In the genomic region with DNA sequence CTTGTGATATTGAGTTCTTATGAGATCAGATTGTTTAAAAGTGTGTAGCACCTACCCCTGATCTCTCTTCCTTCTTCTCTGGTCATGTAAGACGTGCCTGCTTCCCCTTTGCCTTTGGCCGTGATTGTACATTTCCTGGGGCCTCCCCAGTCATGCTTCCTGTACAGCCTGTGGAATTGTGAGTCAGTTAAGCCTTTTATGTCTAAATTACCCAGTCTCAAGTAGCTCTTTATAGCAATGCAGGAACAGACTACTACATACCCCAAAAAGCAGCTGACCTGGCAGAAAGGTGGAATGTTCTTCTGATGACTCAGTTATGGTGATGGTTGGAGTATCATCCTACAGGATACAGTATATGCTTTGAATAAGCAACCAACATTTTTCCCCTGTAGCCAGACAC, we compare ENCODE assay signal across 9 cellular contexts. TPM values are rescaled to one million over a fixed set of nuclear protein-coding genes. Genes with fewer than 3 reads are reported as not detected.
DNase-seq lines count a peak whose midpoint lies in the region; ATAC-seq and FAIRE-seq lines count a peak whose summit lies in the region.
"Had no signal": no experiment of that assay in that cellular context is flagged by ENCODE, and none has a peak within 500 bp of the region (broad histone marks: within the 10 kb centered on the region; RNA-seq: fewer than 3 reads in every experiment).

No MANE protein-coding gene starts in this region.

- no CpG with 5 or more reads among the region's 2 CpGs for WGBS in trophoblast cell (ENCODE audit: extremely low coverage, insufficient coverage, insufficient read length)

- no peak overlapping the region for H2AK5ac ChIP-seq in trophoblast cell (ENCODE audit: low read length)

- no peak overlapping the region for H4K91ac ChIP-seq in trophoblast cell (ENCODE audit: low read depth, low read length)

- no peak overlapping the region for H3K18ac ChIP-seq in trophoblast cell (ENCODE audit: low read length)

- peaks cover 0 to 5% of the 10 kb centered on the region in 2 experiments for H3K4me1 ChIP-seq in trophoblast cell (ENCODE audit: control insufficient read depth in 1 of 2, insufficient read depth in 2 of 2, low read length in 2 of 2)

- no peak overlapping the region for H2BK5ac ChIP-seq in trophoblast cell (ENCODE audit: low read depth, low read length, poor library complexity)

- H3K9ac ChIP-seq in trophoblast cell (ENCODE audit: low read length) = no peak overlapping the region

- H2BK120ac ChIP-seq in trophoblast cell (ENCODE audit: insufficient read depth, low read length, poor library complexity) = no peak overlapping the region

- peaks cover 3 to 4% of the 10 kb centered on the region in 2 experiments for H3K36me3 ChIP-seq in trophoblast cell (ENCODE audit: control insufficient read depth in 1 of 2, insufficient read depth in 2 of 2, low read length in 2 of 2)

- ATAC-seq in GM21737 (IDR thresholded peaks at IDR 0.05; ENCODE audit: unreplicated experiment) = no peak
- ATAC-seq in HG02981 (IDR thresholded peaks at IDR 0.05; ENCODE audit: unreplicated experiment) = no peak
- no peak for ATAC-seq in HG03520 (IDR thresholded peaks at IDR 0.05; ENCODE audit: unreplicated experiment)

- DNase-seq in GM03348 (ENCODE audit: low spot score) (peak; percentile 42), RCC 7860 (ENCODE audit: low spot score) (peak; percentile 81), dermis microvascular lymphatic vessel endothelial cell (ENCODE audit: low read depth in 2 of 2) (peak; percentile 32 to 95), trophoblast cell (peak; percentile 25 to 45), ureter (ENCODE audit: low spot score) (no peak)
- DNase-seq: T-helper 9 cell had no signal

- no peak overlapping the region for H2BK12ac ChIP-seq in trophoblast cell (ENCODE audit: low read length)

- no peak overlapping the region for H4K8ac ChIP-seq in trophoblast cell (ENCODE audit: low read depth, low read length)

- H4K12ac ChIP-seq in trophoblast cell (ENCODE audit: low read depth, low read length) = no peak overlapping the region

- no peak overlapping the region for H3K23ac ChIP-seq in trophoblast cell (ENCODE audit: low read length)

- H3K9me3 ChIP-seq in trophoblast cell (ENCODE audit: insufficient read depth, low read depth, low read length) = no peaks in the 10 kb centered on the region

- H3K27ac ChIP-seq in trophoblast cell (ENCODE audit: low read depth, low read length) = peak overlapping the region; percentile 50

- no peak overlapping the region for H3K4me3 ChIP-seq in trophoblast cell (ENCODE audit: low read depth, low read length)

- H3K4me2 ChIP-seq in trophoblast cell (ENCODE audit: low read length) = no peak overlapping the region

- no peaks in the 10 kb centered on the region for H3K79me1 ChIP-seq in trophoblast cell (ENCODE audit: low read length)

- peak; percentile 70 for FAIRE-seq in RCC 7860 (lab: Jason Lieb, UNC)

- no peaks in the 10 kb centered on the region for H3K79me2 ChIP-seq in trophoblast cell (ENCODE audit: control insufficient read depth, insufficient read depth, low read length, poor library complexity)

- H2AFZ ChIP-seq in trophoblast cell (ENCODE audit: insufficient read depth, low read length, poor library complexity) = no peak overlapping the region

- no peaks in the 10 kb centered on the region for H3K27me3 ChIP-seq in trophoblast cell (ENCODE audit: insufficient read depth, low read length)

- H3K4ac ChIP-seq in trophoblast cell (ENCODE audit: low read depth, low read length) = no peak overlapping the region

- no peak overlapping the region for H3K14ac ChIP-seq in trophoblast cell (ENCODE audit: low read length)

RNA-seq across cellular contexts. Expression of a gene that starts 11.4 kb away (rescaled TPM):
- total RNA-seq in dermis microvascular lymphatic vessel endothelial cell = 36.5 and 54.3 TPM in 2 replicates
- polyA plus RNA-seq in trophoblast cell (2013) = 3.8 and 3.9 TPM in 2 replicates
- total RNA-seq in ureter = 9.0 TPM
